ENCODE assay signal across 24 cellular contexts in genomic region chr16:59880626-59881025, GRCh38.
A peak's percentile ranks its signal among the peaks of the same experiment; 100 is the strongest.
DNase-seq lines count a peak whose midpoint lies in the region; ATAC-seq and TF ChIP-seq lines count a peak whose summit lies in the region.
"Had no signal": no experiment of that assay in that cellular context is flagged by ENCODE, and none has a peak within 500 bp of the region (broad histone marks: within the 10 kb centered on the region; RNA-seq: fewer than 3 reads in every experiment).

No MANE protein-coding gene starts in this region.

- H3K27me3 ChIP-seq in RWPE2 (ENCODE audit: insufficient read depth, poor library complexity, severe bottlenecking) (no peaks in the 10 kb centered on the region), HAP-1 (ENCODE audit: low read depth) (no peaks in the 10 kb centered on the region)
- H3K27me3 ChIP-seq: SJSA1 had no signal

- DNase-seq in AG09319 (ENCODE audit: extremely low read depth, low read depth) (peak; percentile 2), RWPE2 (ENCODE audit: low spot score) (no peak), epithelial cell of proximal tubule (ENCODE audit: low read depth) (peak; percentile 15), kidney tubule cell (ENCODE audit: low spot score) (peak; percentile 52), omental fat pad (ENCODE audit: low spot score) (no peak), HuH-7.5 (ENCODE audit: low spot score) (no peak), HAP-1 (ENCODE audit: low spot score in 2 of 2) (no peak)
- DNase-seq: CD4-positive, CD25-positive, alpha-beta regulatory T cell; COR-L47; DMS 273 treated with DMSO at 0.1 percent for 48 hours; DMS79 treated with DMSO at 0.1 percent for 48 hours; GM23248; H9; IMR-90; MV-4-11; NCI-H1105 treated with DMSO at 0.1 percent for 48 hours; NCI-H1694; NCI-H2081; NCI-H2171 treated with DMSO at 0.1 percent for 48 hours; NCI-H526 had no signal

- in situ Hi-C loops in HAP-1 (cut with MboI; ENCODE audit: low sequenced_read_pairs), result no loop called here

- H3K4me3 ChIP-seq in RWPE2 (ENCODE audit: severe bottlenecking) (no peak overlapping the region), epithelial cell of proximal tubule (ENCODE audit: low read depth, low read length) (no peak overlapping the region), HAP-1 (no peak overlapping the region)
- H3K4me3 ChIP-seq: GM23248, SJSA1 had no signal

- peak overlapping the region; percentile 30 for H3K27ac ChIP-seq in RWPE2 (ENCODE audit: poor library complexity, severe bottlenecking)
- H3K27ac ChIP-seq: GM23248, KMS-11, SJSA1 had no signal

- H3K4me1 ChIP-seq in RWPE2 (ENCODE audit: insufficient read depth, poor library complexity, severe bottlenecking) (peaks cover 30% of the 10 kb centered on the region), HAP-1 (no peaks in the 10 kb centered on the region)

- ATAC-seq in RWPE2 (ENCODE audit: low read depth), result peak; percentile 26; the same call in 1 of the 3 replicates
- ATAC-seq in GM19463 (IDR thresholded peaks at IDR 0.05; ENCODE audit: unreplicated experiment), result no peak
- ATAC-seq in omental fat pad (ENCODE audit: low FRiP score), result no peak
- ATAC-seq: Right ventricle myocardium inferior had no signal

- H3K36me3 ChIP-seq in RWPE2 (ENCODE audit: low read depth) (no peaks in the 10 kb centered on the region), HAP-1 (replicated peaks) (no peaks in the 10 kb centered on the region)
- H3K36me3 ChIP-seq: SJSA1 had no signal

- TF ChIP-seq CTCF in AG09319 (IDR thresholded peaks at IDR 0.05; ENCODE audit: low read depth, low read length) (no peak), RWPE2 (IDR thresholded peaks at IDR 0.05; ENCODE audit: poor library complexity, severe bottlenecking) (no peak), epithelial cell of proximal tubule (conservative IDR thresholded peaks at IDR 0.05; ENCODE audit: low read depth, low read length) (no peak), omental fat pad (IDR thresholded peaks at IDR 0.05) (no peak)

- H3K9me3 ChIP-seq in RWPE2 (ENCODE audit: severe bottlenecking), result no peaks in the 10 kb centered on the region
- H3K9me3 ChIP-seq in HAP-1, result no peaks in the 10 kb centered on the region
- H3K9me3 ChIP-seq: SJSA1 had no signal

Comparison
In these comparisons a context has a peak if more than half of its experiments do, and no peak if none do; other contexts are left out.
1. DNase-seq: peak in AG09319 (single experiment), epithelial cell of proximal tubule (single experiment) and kidney tubule cell (single experiment); none in RWPE2 (single experiment), omental fat pad (single experiment), HuH-7.5 (single experiment) and HAP-1 (0 of 2).